ENCODE assay signal across 9 cellular contexts in genomic region chr2:240023792-240024191, GRCh38. TPM values are rescaled to one million over a fixed set of nuclear protein-coding genes. Genes with fewer than 3 reads are reported as not detected.
DNase-seq lines count a peak whose midpoint lies in the region; ATAC-seq and TF ChIP-seq lines count a peak whose summit lies in the region.
"Had no signal": no experiment of that assay in that cellular context is flagged by ENCODE, and none has a peak within 500 bp of the region (broad histone marks: within the 10 kb centered on the region; RNA-seq: fewer than 3 reads in every experiment).

No MANE protein-coding gene starts in this region.

- ATAC-seq in activated CD4-positive, alpha-beta T cell treated with anti-CD3 and anti-CD28 coated beads for 36 hours: no peak
- ATAC-seq in RWPE2 (ENCODE audit: low read depth) (no peak), left lobe of liver (no peak), HG03135 (IDR thresholded peaks at IDR 0.05; ENCODE audit: unreplicated experiment) (no peak), HG02840 (IDR thresholded peaks at IDR 0.05; ENCODE audit: low FRiP score, unreplicated experiment) (no peak)

- H3K4me3 ChIP-seq in RWPE2 (ENCODE audit: severe bottlenecking) (peak overlapping the region; percentile 86), skeletal muscle tissue (ENCODE audit: low read length in 3 of 3) (peak overlapping the region; percentile 75 to 99 (median 92))

- CTCF ChIA-PET in activated CD4-positive, alpha-beta T cell treated with anti-CD3 and anti-CD28 coated beads for 36 hours (lab: Charles Lee): interaction anchor here (2.9 kb wide), 1 partner anchor 11 kb away, joined by 19 read pairs; no protein-coding TSS in a partner anchor

- H3K9ac ChIP-seq in skeletal muscle tissue (ENCODE audit: low read depth in 1 of 3, low read length in 3 of 3): peak overlapping the region; percentile 83 to 99 (median 97)

- DNase-seq in activated CD4-positive, alpha-beta T cell treated with anti-CD3 and anti-CD28 coated beads for 36 hours: peak; percentile 19
- DNase-seq in activated CD4-positive, alpha-beta T cell treated with anti-CD3 and anti-CD28 coated beads for 1 hour: no peak
- no peak for DNase-seq in RWPE2 (ENCODE audit: low spot score)
- peak; percentile 36 to 42 for DNase-seq in erythroblast (lab: John Stamatoyannopoulos, UW)
- no peak for DNase-seq in left lobe of liver (ENCODE audit: low spot score)
- DNase-seq: uterus had no signal

- intact Hi-C loops in activated CD4-positive, alpha-beta T cell treated with anti-CD3 and anti-CD28 coated beads for 36 hours (cut with DNase I, micrococcal nuclease): loop anchor here in 1 of 2 experiments (2.0 to 10.0 kb wide), 4 partner anchors 537 to 1331 kb away; partner anchors contain the start of genes DUSP28, FARP2, HDLBP and MTERF4

- H3K27ac ChIP-seq in RWPE2 (ENCODE audit: poor library complexity, severe bottlenecking): no peak overlapping the region
- no peak overlapping the region for H3K27ac ChIP-seq in skeletal muscle tissue (ENCODE audit: low read depth, low read length)
- H3K27ac ChIP-seq: uterus had no signal

- H3K9me3 ChIP-seq in RWPE2 (ENCODE audit: severe bottlenecking) (no peaks in the 10 kb centered on the region), skeletal muscle tissue (ENCODE audit: control insufficient read depth in 3 of 3, low read length in 3 of 3) (no peaks in the 10 kb centered on the region)
- H3K9me3 ChIP-seq: uterus had no signal

- no peaks in the 10 kb centered on the region for H3K9me3 Mint-ChIP-seq in activated CD4-positive, alpha-beta T cell treated with anti-CD3 and anti-CD28 coated beads for 36 hours (ENCODE audit: low read depth)

- H3K27me3 ChIP-seq in RWPE2 (ENCODE audit: insufficient read depth, poor library complexity, severe bottlenecking) (no peaks in the 10 kb centered on the region), skeletal muscle tissue (ENCODE audit: control insufficient read depth in 3 of 3, insufficient read depth in 3 of 3, low read length in 3 of 3) (no peaks in the 10 kb centered on the region)
- H3K27me3 ChIP-seq: uterus had no signal

- H3K27me3 Mint-ChIP-seq in activated CD4-positive, alpha-beta T cell treated with anti-CD3 and anti-CD28 coated beads for 36 hours: peaks cover 2% of the 10 kb centered on the region

- H3K27ac Mint-ChIP-seq in activated CD4-positive, alpha-beta T cell treated with anti-CD3 and anti-CD28 coated beads for 36 hours: peak overlapping the region; percentile 94

- no peak for TF ChIP-seq POLR2A in erythroblast (IDR thresholded peaks at IDR 0.05; ENCODE audit: low read length)

- H3K4me1 ChIP-seq in RWPE2 (ENCODE audit: insufficient read depth, poor library complexity, severe bottlenecking) (peaks cover 8% of the 10 kb centered on the region), skeletal muscle tissue (ENCODE audit: control insufficient read depth in 3 of 3, insufficient read depth in 3 of 3, low read length in 3 of 3) (peaks cover 14 to 25% (median 16%) of the 10 kb centered on the region in 3 donors)

- H3K36me3 Mint-ChIP-seq in activated CD4-positive, alpha-beta T cell treated with anti-CD3 and anti-CD28 coated beads for 36 hours (ENCODE audit: low read depth): peaks cover 22% of the 10 kb centered on the region

- TF ChIP-seq CTCF in RWPE2 (IDR thresholded peaks at IDR 0.05; ENCODE audit: poor library complexity, severe bottlenecking): no peak

- POLR2A ChIA-PET in activated CD4-positive, alpha-beta T cell treated with anti-CD3 and anti-CD28 coated beads for 36 hours (lab: Charles Lee): no interaction called here

- H3K4me3 Mint-ChIP-seq in activated CD4-positive, alpha-beta T cell treated with anti-CD3 and anti-CD28 coated beads for 36 hours: peak overlapping the region; percentile 91

- H3K36me3 ChIP-seq in RWPE2 (ENCODE audit: low read depth) (peaks cover 31% of the 10 kb centered on the region), skeletal muscle tissue (ENCODE audit: control insufficient read depth in 3 of 3, insufficient read depth in 3 of 3, low read length in 3 of 3) (peaks cover 21 to 24% (median 22%) of the 10 kb centered on the region in 3 donors)
- H3K36me3 ChIP-seq: uterus had no signal

- H3K4me1 Mint-ChIP-seq in activated CD4-positive, alpha-beta T cell treated with anti-CD3 and anti-CD28 coated beads for 36 hours: peaks cover 25% of the 10 kb centered on the region

RNA-seq across cellular contexts. Expression of gene NDUFA10, which starts 1.4 kb away (rescaled TPM):
- total RNA-seq in activated CD4-positive, alpha-beta T cell treated with anti-CD3 and anti-CD28 coated beads for 36 hours: 100 to 1,000 TPM; 127 to 147 TPM
- 98.1 TPM for total RNA-seq in skeletal muscle tissue
- 126 TPM for total RNA-seq in left lobe of liver

RNA-seq across cellular contexts. Expression of gene OR6B2, which starts 6.4 kb away (rescaled TPM):
- not detected for total RNA-seq in activated CD4-positive, alpha-beta T cell treated with anti-CD3 and anti-CD28 coated beads for 36 hours
- total RNA-seq in skeletal muscle tissue (not detected), left lobe of liver (not detected)
- total RNA-seq: uterus had no signal

RNA-seq across cellular contexts. Expression of gene OR6B3, which starts 29.5 kb away (rescaled TPM):
- not detected for total RNA-seq in activated CD4-positive, alpha-beta T cell treated with anti-CD3 and anti-CD28 coated beads for 36 hours
- total RNA-seq in skeletal muscle tissue (not detected), left lobe of liver (not detected)
- total RNA-seq: uterus had no signal

Comparison
In these comparisons a context has a peak if more than half of its experiments do, and no peak if none do; other contexts are left out.
1. DNase-seq: peak in activated CD4-positive, alpha-beta T cell treated with anti-CD3 and anti-CD28 coated beads for 36 hours (single experiment) and erythroblast (2 of 2); none in activated CD4-positive, alpha-beta T cell treated with anti-CD3 and anti-CD28 coated beads for 1 hour (single experiment), RWPE2 (single experiment) and left lobe of liver (single experiment).